In the genomic region with DNA sequence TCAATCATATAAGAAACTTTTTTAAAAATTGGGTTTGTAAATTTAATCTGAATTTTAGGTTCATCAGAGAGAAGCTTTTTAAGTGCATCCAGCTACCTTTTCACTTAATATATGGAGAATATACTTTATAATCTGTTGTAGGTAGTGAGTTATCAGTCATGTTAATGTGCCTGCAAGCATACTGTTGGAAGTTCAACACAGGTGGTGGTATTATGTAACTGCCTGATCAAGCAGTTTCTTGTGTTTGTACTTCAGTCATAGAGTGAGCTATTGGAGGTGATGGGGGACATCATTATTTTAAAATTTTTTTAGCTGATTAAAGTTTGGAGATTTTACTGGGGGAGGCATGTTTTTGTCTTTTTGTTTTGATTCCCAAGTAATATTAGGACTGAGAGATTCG, we compare ENCODE assay signal across 1 cellular context.
TF ChIP-seq lines count a peak whose summit lies in the region.

No MANE protein-coding gene starts in this region.

TF ChIP-seq in SK-N-SH, 30 proteins besides CTCF, POLR2A, EP300 and RAD21 (continued from another document):
- TF ChIP-seq, protein P1, sequence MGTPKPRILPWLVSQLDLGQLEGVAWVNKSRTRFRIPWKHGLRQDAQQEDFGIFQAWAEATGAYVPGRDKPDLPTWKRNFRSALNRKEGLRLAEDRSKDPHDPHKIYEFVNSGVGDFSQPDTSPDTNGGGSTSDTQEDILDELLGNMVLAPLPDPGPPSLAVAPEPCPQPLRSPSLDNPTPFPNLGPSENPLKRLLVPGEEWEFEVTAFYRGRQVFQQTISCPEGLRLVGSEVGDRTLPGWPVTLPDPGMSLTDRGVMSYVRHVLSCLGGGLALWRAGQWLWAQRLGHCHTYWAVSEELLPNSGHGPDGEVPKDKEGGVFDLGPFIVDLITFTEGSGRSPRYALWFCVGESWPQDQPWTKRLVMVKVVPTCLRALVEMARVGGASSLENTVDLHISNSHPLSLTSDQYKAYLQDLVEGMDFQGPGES (IDR thresholded peaks at IDR 0.05; ENCODE audit: low read depth, low read length) = no peak
